7 cellular contexts compared by ENCODE assay signal in genomic region chr14:95561001-95561412, GRCh38. TPM values are rescaled to one million over a fixed set of nuclear protein-coding genes. Genes with fewer than 3 reads are reported as not detected.
A peak's percentile ranks its signal among the peaks of the same experiment; 100 is the strongest.
DNase-seq lines count a peak whose midpoint lies in the region; ATAC-seq lines count a peak whose summit lies in the region.

No MANE protein-coding gene starts in this region.

- ATAC-seq in GM18502 (IDR thresholded peaks at IDR 0.05; ENCODE audit: poor library complexity, unreplicated experiment) (peak; percentile 91), HG02885 (IDR thresholded peaks at IDR 0.05; ENCODE audit: poor library complexity, unreplicated experiment) (peak; percentile 95), left ventricle myocardium superior (peak; percentile 83), sciatic nerve (peak; percentile 85)

- peak; percentile 99 for DNase-seq in NCI-H1694 treated with DMSO at 0.1 percent for 48 hours (lab: John Stamatoyannopoulos, UW)
- DNase-seq in T-helper 1 cell, result peak; percentile 48 to 85 (median 71)
- DNase-seq in amniotic stem cell (lab: John Stamatoyannopoulos, UW), result peak; percentile 58
- peak; percentile 86 for DNase-seq in left ventricle myocardium superior
- DNase-seq in sciatic nerve (ENCODE audit: low spot score), result peak; percentile 91

- intact Hi-C loops in left ventricle myocardium superior (cut with micrococcal nuclease), result loop anchor here (2.0 to 10.0 kb wide), 2 partner anchors 214 to 434 kb away; no protein-coding TSS in a partner anchor
- intact Hi-C loops in sciatic nerve (cut with DNase I), result loop anchor here (5.0 to 10.0 kb wide), 2 partner anchors 431 to 714 kb away; no protein-coding TSS in a partner anchor

RNA-seq across cellular contexts. Expression of gene GLRX5, which starts 26.2 kb away (rescaled TPM):
- 94.0 TPM for total RNA-seq in left ventricle myocardium superior
- 25.8 TPM for total RNA-seq in sciatic nerve

RNA-seq across cellular contexts. Expression of gene SYNE3, which starts 44.6 kb away (rescaled TPM):
- total RNA-seq in left ventricle myocardium superior (12.2 TPM), sciatic nerve (75.3 TPM)

Comparison
In these comparisons a context has a peak if more than half of its experiments do, and no peak if none do; other contexts are left out.
1. Peak in every context shown above with its lines: DNase-seq and ATAC-seq.